9 cellular contexts compared by ENCODE assay signal in the genomic region with DNA sequence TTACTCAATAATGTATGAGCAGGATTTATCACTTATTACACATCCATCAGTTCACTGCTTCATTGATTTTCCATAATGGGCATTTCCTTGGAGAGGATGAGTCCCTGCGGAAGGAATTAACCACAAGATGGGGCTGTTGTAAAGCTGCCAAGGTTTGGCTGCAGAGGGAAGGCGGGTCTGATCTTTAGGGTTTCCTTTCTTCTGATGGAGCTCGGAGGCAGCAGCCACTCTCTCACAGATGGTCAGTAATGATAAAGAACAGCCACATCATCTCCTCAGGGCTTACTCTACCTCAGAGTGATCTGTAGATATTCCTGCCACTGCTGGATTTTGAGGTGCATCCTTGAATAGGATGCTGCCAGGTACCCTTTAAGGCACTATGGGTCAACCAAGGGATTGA.
DNase-seq lines count a peak whose midpoint lies in the region; ATAC-seq and TF ChIP-seq lines count a peak whose summit lies in the region.
"Had no signal": no experiment of that assay in that cellular context is flagged by ENCODE, and none has a peak within 500 bp of the region (broad histone marks: within the 10 kb centered on the region; RNA-seq: fewer than 3 reads in every experiment).

No MANE protein-coding gene starts in this region.

- intact Hi-C loops in transverse colon (cut with DNase I; ENCODE audit: low total_unique reads) = no loop called here
- intact Hi-C loops in uterus (cut with DNase I; ENCODE audit: low total_unique reads) = no loop called here

- 66% methylated on average over 3 of the region's 3 CpGs; no CpG with 5 or more reads in 1 of the 2 donors for WGBS in transverse colon (ENCODE audit: low coverage in 1 of 2), 2 donors

- in situ Hi-C loops in transverse colon (cut with MboI; ENCODE audit: low pct_ligation_motif_present in 1 of 4, low pct_unique_long_range_greater_than_20kb in 1 of 4, low sequenced_read_pairs in 3 of 4) = no loop called here

- no peak overlapping the region for H3K9ac ChIP-seq in BLaER1 treated with 17β-estradiol and CSF1 and Interleukin-3, amounts not matched to agents 10 nM and 100 nM

- CTCF ChIA-PET in HEK293 (lab: Yijun Ruan, JAX) = interaction anchor here (0.5 to 1.4 kb wide), 12 partner anchors 18 to 194 kb away, joined by 3 to 7 read pairs (median 3); no protein-coding TSS in a partner anchor

- H3K36me3 ChIP-seq in BLaER1 treated with 17β-estradiol and CSF1 and Interleukin-3, amounts not matched to agents 10 nM and 100 nM = peaks cover 39 to 92% (median 79%) of the 10 kb centered on the region in 11 experiments
- H3K36me3 ChIP-seq in HEK293 (ENCODE audit: control insufficient read depth in 2 of 2, insufficient read depth in 1 of 2, low read length in 2 of 2) = peaks cover 0 to 50% of the 10 kb centered on the region in 2 experiments; a peak in 1 of 3 replicates
- no peaks in the 10 kb centered on the region for H3K36me3 ChIP-seq in transverse colon
- H3K36me3 ChIP-seq in uterus = no peaks in the 10 kb centered on the region

- H3K4me1 ChIP-seq in BLaER1 treated with 17β-estradiol and CSF1 and Interleukin-3, amounts not matched to agents 10 nM and 100 nM = peaks cover 27 to 49% (median 35%) of the 10 kb centered on the region in 10 experiments
- no peaks in the 10 kb centered on the region for H3K4me1 ChIP-seq in HEK293 (ENCODE audit: control insufficient read depth, insufficient read depth, low read length)
- peaks cover 0 to 15% (median 4%) of the 10 kb centered on the region in 4 donors for H3K4me1 ChIP-seq in transverse colon
- no peaks in the 10 kb centered on the region for H3K4me1 ChIP-seq in uterus

- H3K9me3 ChIP-seq in BLaER1 treated with 17β-estradiol and CSF1 and Interleukin-3, amounts not matched to agents 10 nM and 100 nM (replicated peaks in 1 of 11) = peaks cover 0 to 12% (median 9%) of the 10 kb centered on the region in 11 experiments; a peak in 14 of 22 replicates
- H3K9me3 ChIP-seq in HEK293 (ENCODE audit: control insufficient read depth, insufficient read depth, low read depth, low read length) = no peaks in the 10 kb centered on the region
- no peaks in the 10 kb centered on the region for H3K9me3 ChIP-seq in transverse colon
- no peaks in the 10 kb centered on the region for H3K9me3 ChIP-seq in uterus

- TF ChIP-seq CTCF in HEK293 (tag by site-specific recombination; IDR thresholded peaks at IDR 0.05) = peak; percentile 32; the same call in 1 of the 2 replicates
- peak; percentile 15 to 45 (median 30) for TF ChIP-seq CTCF in transverse colon (IDR thresholded peaks at IDR 0.05)
- TF ChIP-seq CTCF in uterus (IDR thresholded peaks at IDR 0.05) = no peak

- peak overlapping the region in 9 of 11 experiments; percentile 5 to 68 (median 46); a peak in 16 of 22 replicates for H3K4me2 ChIP-seq in BLaER1 treated with 17β-estradiol and CSF1 and Interleukin-3, amounts not matched to agents 10 nM and 100 nM

- H3K27ac ChIP-seq in BLaER1 treated with 17β-estradiol and CSF1 and Interleukin-3, amounts not matched to agents 10 nM and 100 nM = peak overlapping the region in 3 of 11 experiments; percentile 0 to 53 (median 38); a peak in 3 of 22 replicates
- H3K27ac ChIP-seq in HEK293 (ENCODE audit: extremely low read depth, low read depth, low read length) (no peak overlapping the region), transverse colon (no peak overlapping the region), uterus (no peak overlapping the region)

- TF ChIP-seq EP300 in transverse colon (IDR thresholded peaks at IDR 0.05; ENCODE audit: low read depth) = no peak

- H4K20me1 ChIP-seq in BLaER1 treated with 17β-estradiol and CSF1 and Interleukin-3, amounts not matched to agents 10 nM and 100 nM = no peaks in the 10 kb centered on the region

- TF ChIP-seq POLR2A in transverse colon (IDR thresholded peaks at IDR 0.05) (no peak), uterus (IDR thresholded peaks at IDR 0.05) (no peak)

- POLR2A ChIA-PET in HEK293 (lab: Yijun Ruan, JAX) = no interaction called here

- H3K4me3 ChIP-seq in BLaER1 treated with 17β-estradiol and CSF1 and Interleukin-3, amounts not matched to agents 10 nM and 100 nM = no peak overlapping the region
- no peak overlapping the region for H3K4me3 ChIP-seq in HEK293 (ENCODE audit: low read depth, low read length)
- H3K4me3 ChIP-seq in transverse colon = no peak overlapping the region
- no peak overlapping the region for H3K4me3 ChIP-seq in uterus

- H3K27me3 ChIP-seq in BLaER1 treated with 17β-estradiol and CSF1 and Interleukin-3, amounts not matched to agents 10 nM and 100 nM = no peaks in the 10 kb centered on the region
- no peaks in the 10 kb centered on the region for H3K27me3 ChIP-seq in transverse colon
- H3K27me3 ChIP-seq in uterus = no peaks in the 10 kb centered on the region

- ATAC-seq in GM21619 (IDR thresholded peaks at IDR 0.05; ENCODE audit: unreplicated experiment) (no peak), HG02885 (IDR thresholded peaks at IDR 0.05; ENCODE audit: poor library complexity, unreplicated experiment) (no peak)

- DNase-seq in RPMI8226 (peak; percentile 30), foreskin melanocyte (peak; percentile 63), transverse colon (peak; percentile 13), uterus (no peak)
- DNase-seq: left cardiac atrium had no signal

TF ChIP-seq in HEK293, 187 proteins besides CTCF, POLR2A, EP300 and RAD21:
- TF ChIP-seq ZNF654 (tag by site-specific recombination; IDR thresholded peaks at IDR 0.05; ENCODE audit: low read depth) (peak; percentile 57), ZBTB48 (tag by site-specific recombination; IDR thresholded peaks at IDR 0.05) (no peak), ZNF2 (tag by site-specific recombination; IDR thresholded peaks at IDR 0.05) (0 out of 2 replicates have a peak, but pooled peaks have one; percentile 40), GFI1B (tag by site-specific recombination; IDR thresholded peaks at IDR 0.05) (no peak)

Comparison
In these comparisons a context has a peak if more than half of its experiments do, and no peak if none do; other contexts are left out.
1. CTCF ChIP-seq: peak in HEK293 (single experiment) and transverse colon (5 of 5); none in uterus (0 of 4).
2. DNase-seq: peak in RPMI8226 (single experiment), foreskin melanocyte (single experiment) and transverse colon (single experiment); none in uterus (0 of 2).